Comparison of ENCODE assay signal across 1 cellular context in the genomic region with DNA sequence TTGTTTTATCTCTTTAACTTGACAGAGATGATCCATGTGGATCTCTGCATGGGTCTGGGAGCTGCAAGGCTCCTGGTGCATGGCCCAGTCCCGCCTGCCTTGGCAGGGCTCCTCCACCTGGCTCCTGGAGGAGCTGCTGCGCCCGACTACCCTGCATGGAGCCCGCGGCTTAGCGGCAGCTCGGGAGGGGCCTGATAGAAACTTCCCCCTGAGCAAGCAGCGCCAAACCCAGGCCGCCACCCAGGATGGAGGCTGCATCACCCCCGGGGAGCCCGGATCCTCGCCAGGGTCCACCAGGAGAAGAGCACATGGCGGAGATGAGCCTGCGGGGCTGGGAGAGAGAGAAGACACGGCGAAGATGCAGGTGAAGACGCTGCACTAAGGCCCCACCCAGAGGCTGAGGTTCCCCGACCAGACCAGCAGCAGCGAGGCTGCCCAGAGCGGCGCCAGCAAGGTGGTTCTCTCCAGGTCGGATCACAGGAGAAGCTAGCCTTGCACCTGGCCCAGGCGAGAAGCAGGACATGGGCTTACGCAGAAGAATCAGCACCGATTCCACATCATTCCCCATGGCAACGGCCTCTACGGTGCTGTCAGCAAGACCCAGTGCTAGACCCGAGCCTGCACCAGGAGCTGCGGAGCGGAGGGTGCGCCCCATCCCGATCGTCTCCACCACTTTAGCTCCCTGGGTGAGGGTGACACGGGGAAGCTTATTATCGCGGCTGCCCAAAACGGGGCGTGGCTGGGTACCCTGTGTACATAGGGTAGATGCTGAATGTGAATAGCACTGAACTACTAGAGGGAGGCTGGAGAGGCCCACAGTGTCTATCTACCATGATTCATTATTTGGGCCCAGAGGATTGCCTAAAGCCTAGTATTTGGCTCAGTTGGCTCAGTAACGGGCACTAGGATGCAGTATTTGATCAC.
TF ChIP-seq lines count a peak whose summit lies in the region.

No MANE protein-coding gene starts in this region.

TF ChIP-seq in K562, 482 proteins besides CTCF, POLR2A, EP300 and RAD21 (continued from another document and continues in another):
- TF ChIP-seq, protein P1, sequence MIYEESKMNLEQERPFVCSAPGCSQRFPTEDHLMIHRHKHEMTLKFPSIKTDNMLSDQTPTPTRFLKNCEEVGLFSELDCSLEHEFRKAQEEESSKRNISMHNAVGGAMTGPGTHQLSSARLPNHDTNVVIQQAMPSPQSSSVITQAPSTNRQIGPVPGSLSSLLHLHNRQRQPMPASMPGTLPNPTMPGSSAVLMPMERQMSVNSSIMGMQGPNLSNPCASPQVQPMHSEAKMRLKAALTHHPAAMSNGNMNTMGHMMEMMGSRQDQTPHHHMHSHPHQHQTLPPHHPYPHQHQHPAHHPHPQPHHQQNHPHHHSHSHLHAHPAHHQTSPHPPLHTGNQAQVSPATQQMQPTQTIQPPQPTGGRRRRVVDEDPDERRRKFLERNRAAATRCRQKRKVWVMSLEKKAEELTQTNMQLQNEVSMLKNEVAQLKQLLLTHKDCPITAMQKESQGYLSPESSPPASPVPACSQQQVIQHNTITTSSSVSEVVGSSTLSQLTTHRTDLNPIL (CRISPR knock-in tag; IDR thresholded peaks at IDR 0.05), result no peak
- TF ChIP-seq RERE (CRISPR knock-in tag; IDR thresholded peaks at IDR 0.05; ENCODE audit: borderline replicate concordance) (peak; percentile 72; the same call in 1 of the 2 replicates), AFF1 (IDR thresholded peaks at IDR 0.05; ENCODE audit: low read depth in 1 of 2, partially characterized antibody in 2 of 2) (no peak), IRF1 (CRISPR knock-in tag; IDR thresholded peaks at IDR 0.05; ENCODE audit: borderline replicate concordance) (no peak), ELK3 (CRISPR knock-in tag; IDR thresholded peaks at IDR 0.05) (no peak), ESRRB (CRISPR knock-in tag; IDR thresholded peaks at IDR 0.05; ENCODE audit: borderline replicate concordance) (no peak), DMBX1 (CRISPR knock-in tag; IDR thresholded peaks at IDR 0.05; ENCODE audit: borderline replicate concordance) (no peak), CHD7 (IDR thresholded peaks at IDR 0.05; ENCODE audit: low read depth, low read length) (no peak), MTA1 (IDR thresholded peaks at IDR 0.05; ENCODE audit: borderline replicate concordance) (no peak), ERF (CRISPR knock-in tag; IDR thresholded peaks at IDR 0.05) (no peak), LCOR (CRISPR knock-in tag; IDR thresholded peaks at IDR 0.05) (peak; percentile 39; the same call in 1 of the 2 replicates), JUNB (CRISPR knock-in tag; conservative IDR thresholded peaks at IDR 0.05) (no peak), MYNN (IDR thresholded peaks at IDR 0.05) (no peak), MYNN (CRISPR knock-in tag; IDR thresholded peaks at IDR 0.05) (0 out of 2 replicates have a peak, but pooled peaks have one; percentile 15), PTBP1 (IDR thresholded peaks at IDR 0.05; ENCODE audit: low read depth, low read length) (no peak), KAT8 (IDR thresholded peaks at IDR 0.05; ENCODE audit: low read depth) (no peak), NR2C1 (IDR thresholded peaks at IDR 0.05) (no peak), NR2C1 (tag; IDR thresholded peaks at IDR 0.05) (no peak), ZNF174 (CRISPR knock-in tag; IDR thresholded peaks at IDR 0.05) (no peak)
